In genomic region chr19:47231215-47232054, GRCh38 we compare ENCODE assay signal across 8 cellular contexts. TPM values are rescaled to one million over a fixed set of nuclear protein-coding genes. Genes with fewer than 3 reads are reported as not detected.
DNase-seq lines count a peak whose midpoint lies in the region; ATAC-seq and TF ChIP-seq lines count a peak whose summit lies in the region.

No MANE protein-coding gene starts in this region.

- peak overlapping the region; percentile 63 for H3K4me3 Mint-ChIP-seq in activated T-helper 1 cell treated with anti-CD3 and anti-CD28 coated beads, Interleukin-12 subunit alpha, Interleukin-12 subunit beta, Interleukin-2, Interleukin-4 antibody, amounts not matched to agents 30 ng/mL and 10 ng/mL and 1 ng/mL, durations not matched to agents 14 hours and 24 hours and 36 hours
- H3K4me3 Mint-ChIP-seq in naive thymus-derived CD4-positive, alpha-beta T cell, result peak overlapping the region in 9 of 10 donors; percentile 69 to 88 (median 81)
- H3K4me3 Mint-ChIP-seq in stimulated activated effector memory CD8-positive, alpha-beta T cell treated with anti-CD3 and anti-CD28 coated beads, Interleukin-12 subunit alpha, Interleukin-12 subunit beta, amount 100 ng/mL, for 72 hours, result no peak overlapping the region

- ATAC-seq in HG03039 (IDR thresholded peaks at IDR 0.05; ENCODE audit: unreplicated experiment), result peak; percentile 30
- peak; percentile 27 for ATAC-seq in PC-3
- ATAC-seq in naive thymus-derived CD4-positive, alpha-beta T cell, result peak; percentile 78
- peak; percentile 70 for ATAC-seq in stimulated activated effector memory CD8-positive, alpha-beta T cell treated with anti-CD3 and anti-CD28 coated beads, Interleukin-12 subunit alpha, Interleukin-12 subunit beta, amount 100 ng/mL, for 72 hours

- peaks cover 4% of the 10 kb centered on the region for H3K27me3 Mint-ChIP-seq in activated T-helper 1 cell treated with anti-CD3 and anti-CD28 coated beads, Interleukin-12 subunit alpha, Interleukin-12 subunit beta, Interleukin-2, Interleukin-4 antibody, amounts not matched to agents 30 ng/mL and 10 ng/mL and 1 ng/mL, durations not matched to agents 14 hours and 24 hours and 36 hours (ENCODE audit: insufficient read depth)
- H3K27me3 Mint-ChIP-seq in naive thymus-derived CD4-positive, alpha-beta T cell, result peaks cover 0 to 4% (median 0%) of the 10 kb centered on the region in 5 donors

- H4K20me1 ChIP-seq in PC-3 (ENCODE audit: low read length) (no peaks in the 10 kb centered on the region), fibroblast of lung (ENCODE audit: control insufficient read depth, extremely low read depth, insufficient read depth, low read length) (no peaks in the 10 kb centered on the region)

- no peaks in the 10 kb centered on the region for H3K36me3 ChIP-seq in PC-3 (ENCODE audit: low read depth, low read length)
- no peaks in the 10 kb centered on the region for H3K36me3 ChIP-seq in fibroblast of lung (ENCODE audit: control insufficient read depth, insufficient read depth, low read length)
- H3K36me3 ChIP-seq in naive thymus-derived CD4-positive, alpha-beta T cell (ENCODE audit: control insufficient read depth in 2 of 3, insufficient read depth in 3 of 3, low read length in 3 of 3), result peaks cover 0 to 4% (median 0%) of the 10 kb centered on the region in 3 experiments

- DNase-seq in PC-3 (peak; percentile 52), fibroblast of lung (ENCODE audit: low read depth in 2 of 2) (peak; percentile 87 to 91), NCI-H1105 (lab: John Stamatoyannopoulos, UW) (no peak)
- peak; percentile 93 for DNase-seq in activated T-helper 1 cell treated with anti-CD3 and anti-CD28 coated beads, Interleukin-12 subunit alpha, Interleukin-12 subunit beta, Interleukin-2, Interleukin-4 antibody, amounts not matched to agents 30 ng/mL and 10 ng/mL and 1 ng/mL, durations not matched to agents 14 hours and 24 hours and 36 hours (ENCODE audit: low spot score)
- DNase-seq in naive thymus-derived CD4-positive, alpha-beta T cell, result peak; percentile 77 to 94 (median 86)
- peak; percentile 85 to 94 for DNase-seq in stimulated activated effector memory CD8-positive, alpha-beta T cell treated with anti-CD3 and anti-CD28 coated beads, Interleukin-12 subunit alpha, Interleukin-12 subunit beta, amount 100 ng/mL, for 72 hours (ENCODE audit: low spot score in 2 of 2)

- H3K27me3 ChIP-seq in PC-3 (ENCODE audit: low read length) (no peaks in the 10 kb centered on the region), fibroblast of lung (ENCODE audit: control insufficient read depth, insufficient read depth, low read length) (no peaks in the 10 kb centered on the region)
- H3K27me3 ChIP-seq in naive thymus-derived CD4-positive, alpha-beta T cell (ENCODE audit: control insufficient read depth in 2 of 2, insufficient read depth in 2 of 2, low read length in 2 of 2), result no peaks in the 10 kb centered on the region

- H3K4me1 ChIP-seq in PC-3 (ENCODE audit: insufficient read depth, low read length) (peaks cover 34% of the 10 kb centered on the region), fibroblast of lung (ENCODE audit: control insufficient read depth, extremely low read depth, insufficient read depth, low read length) (peaks cover 23% of the 10 kb centered on the region)
- peaks cover 36 to 45% of the 10 kb centered on the region in 2 donors for H3K4me1 ChIP-seq in naive thymus-derived CD4-positive, alpha-beta T cell (ENCODE audit: control insufficient read depth in 2 of 2, insufficient read depth in 2 of 2, low read length in 2 of 2)

- no peaks in the 10 kb centered on the region for H3K9me2 ChIP-seq in PC-3 (replicated peaks; ENCODE audit: low read length)

- no peaks in the 10 kb centered on the region for H3F3A ChIP-seq in PC-3 (ENCODE audit: low read length, unreplicated experiment)

- CTCF ChIA-PET in PC-3 (lab: Charles Lee), result interaction anchor here (0.6 kb wide), 1 partner anchor 9 kb away, joined by 3 read pairs; no protein-coding TSS in a partner anchor
- CTCF ChIA-PET in naive thymus-derived CD4-positive, alpha-beta T cell (lab: Charles Lee), result interaction anchor here (0.7 to 2.1 kb wide), 2 partner anchors 13 to 41 kb away, joined by 3 to 8 read pairs; no protein-coding TSS in a partner anchor

- no TSS peak for BruUV-seq in PC-3 (replicated peaks; lab: Mats Ljungman, UMichigan)

- peak overlapping the region; percentile 66 for H2AFZ ChIP-seq in PC-3 (ENCODE audit: low read length)
- H2AFZ ChIP-seq in fibroblast of lung (ENCODE audit: low read length), result peak overlapping the region; percentile 25

- no peak for TF ChIP-seq CTCF in PC-3 (conservative IDR thresholded peaks at IDR 0.05; ENCODE audit: low read depth, low read length)
- TF ChIP-seq CTCF in fibroblast of lung (conservative IDR thresholded peaks at IDR 0.05 in 1 of 2, IDR thresholded peaks at IDR 0.05 in 1 of 2; ENCODE audit: low read depth in 1 of 2, low read length in 2 of 2), result no peak

- no peaks in the 10 kb centered on the region for H3K9me3 Mint-ChIP-seq in activated T-helper 1 cell treated with anti-CD3 and anti-CD28 coated beads, Interleukin-12 subunit alpha, Interleukin-12 subunit beta, Interleukin-2, Interleukin-4 antibody, amounts not matched to agents 30 ng/mL and 10 ng/mL and 1 ng/mL, durations not matched to agents 14 hours and 24 hours and 36 hours
- peaks cover 0 to 3% (median 0%) of the 10 kb centered on the region in 11 donors for H3K9me3 Mint-ChIP-seq in naive thymus-derived CD4-positive, alpha-beta T cell
- H3K9me3 Mint-ChIP-seq in stimulated activated effector memory CD8-positive, alpha-beta T cell treated with anti-CD3 and anti-CD28 coated beads, Interleukin-12 subunit alpha, Interleukin-12 subunit beta, amount 100 ng/mL, for 72 hours, result no peaks in the 10 kb centered on the region

- H3K9ac ChIP-seq in PC-3 (ENCODE audit: low read length), result no peak overlapping the region
- peak overlapping the region; percentile 57 for H3K9ac ChIP-seq in fibroblast of lung (ENCODE audit: insufficient read depth, low read length)

- no peaks in the 10 kb centered on the region for H3K36me3 Mint-ChIP-seq in activated T-helper 1 cell treated with anti-CD3 and anti-CD28 coated beads, Interleukin-12 subunit alpha, Interleukin-12 subunit beta, Interleukin-2, Interleukin-4 antibody, amounts not matched to agents 30 ng/mL and 10 ng/mL and 1 ng/mL, durations not matched to agents 14 hours and 24 hours and 36 hours (ENCODE audit: low read depth)
- peaks cover 0 to 6% (median 0%) of the 10 kb centered on the region in 5 donors for H3K36me3 Mint-ChIP-seq in naive thymus-derived CD4-positive, alpha-beta T cell
- peaks cover 23% of the 10 kb centered on the region for H3K36me3 Mint-ChIP-seq in stimulated activated effector memory CD8-positive, alpha-beta T cell treated with anti-CD3 and anti-CD28 coated beads, Interleukin-12 subunit alpha, Interleukin-12 subunit beta, amount 100 ng/mL, for 72 hours

- peaks cover 19% of the 10 kb centered on the region for H3K4me1 Mint-ChIP-seq in activated T-helper 1 cell treated with anti-CD3 and anti-CD28 coated beads, Interleukin-12 subunit alpha, Interleukin-12 subunit beta, Interleukin-2, Interleukin-4 antibody, amounts not matched to agents 30 ng/mL and 10 ng/mL and 1 ng/mL, durations not matched to agents 14 hours and 24 hours and 36 hours (ENCODE audit: low read depth)
- peaks cover 20 to 29% (median 24%) of the 10 kb centered on the region in 7 donors for H3K4me1 Mint-ChIP-seq in naive thymus-derived CD4-positive, alpha-beta T cell
- H3K4me1 Mint-ChIP-seq in stimulated activated effector memory CD8-positive, alpha-beta T cell treated with anti-CD3 and anti-CD28 coated beads, Interleukin-12 subunit alpha, Interleukin-12 subunit beta, amount 100 ng/mL, for 72 hours, result peaks cover 26% of the 10 kb centered on the region

- H3K9me3 ChIP-seq in PC-3 (ENCODE audit: low read length) (no peaks in the 10 kb centered on the region), fibroblast of lung (ENCODE audit: control insufficient read depth, insufficient read depth, low read depth, low read length) (no peaks in the 10 kb centered on the region)
- H3K9me3 ChIP-seq in naive thymus-derived CD4-positive, alpha-beta T cell (ENCODE audit: control insufficient read depth in 2 of 3, low read length in 3 of 3), result no peaks in the 10 kb centered on the region

- intact Hi-C loops in PC-3 (cut with micrococcal nuclease), result no loop called here
- intact Hi-C loops in activated T-helper 1 cell treated with anti-CD3 and anti-CD28 coated beads, Interleukin-12 subunit alpha, Interleukin-12 subunit beta, Interleukin-2, Interleukin-4 antibody, amounts not matched to agents 30 ng/mL and 10 ng/mL and 1 ng/mL, durations not matched to agents 14 hours and 24 hours and 36 hours (cut with micrococcal nuclease), result loop anchor here (1.0 kb wide), 2 partner anchors 13 to 26 kb away; no protein-coding TSS in a partner anchor
- intact Hi-C loops in naive thymus-derived CD4-positive, alpha-beta T cell (cut with micrococcal nuclease), result loop anchor here (1.0 to 10.0 kb wide), 4 partner anchors 10 to 517 kb away; partner anchors contain the start of genes ZC3H4 (in 2 of the 2), CCDC9 (in 1 of the 2) and PRKD2 (in 1 of the 2)

- TF ChIP-seq POLR2A in GM15510 (IDR thresholded peaks at IDR 0.05; ENCODE audit: borderline replicate concordance, extremely low read depth, insufficient read length), result peak; percentile 53

- H3K4me2 ChIP-seq in PC-3 (ENCODE audit: low read length), result peak overlapping the region; percentile 97
- H3K4me2 ChIP-seq in fibroblast of lung (ENCODE audit: extremely low read depth, insufficient read depth, low read length), result peak overlapping the region; percentile 49

- H3K79me2 ChIP-seq in PC-3 (ENCODE audit: low read length) (no peaks in the 10 kb centered on the region), fibroblast of lung (ENCODE audit: control insufficient read depth, insufficient read depth, low read length) (peaks cover 23% of the 10 kb centered on the region)

- H3K27ac ChIP-seq in PC-3 (ENCODE audit: low read length) (no peak overlapping the region), fibroblast of lung (ENCODE audit: insufficient read depth, low read length) (peak overlapping the region; percentile 85)
- peak overlapping the region; percentile 80 for H3K27ac ChIP-seq in naive thymus-derived CD4-positive, alpha-beta T cell (ENCODE audit: low read depth, low read length)

- H3K27ac Mint-ChIP-seq in activated T-helper 1 cell treated with anti-CD3 and anti-CD28 coated beads, Interleukin-12 subunit alpha, Interleukin-12 subunit beta, Interleukin-2, Interleukin-4 antibody, amounts not matched to agents 30 ng/mL and 10 ng/mL and 1 ng/mL, durations not matched to agents 14 hours and 24 hours and 36 hours, result peak overlapping the region; percentile 74
- peak overlapping the region; percentile 20 to 92 (median 90) for H3K27ac Mint-ChIP-seq in naive thymus-derived CD4-positive, alpha-beta T cell
- H3K27ac Mint-ChIP-seq in stimulated activated effector memory CD8-positive, alpha-beta T cell treated with anti-CD3 and anti-CD28 coated beads, Interleukin-12 subunit alpha, Interleukin-12 subunit beta, amount 100 ng/mL, for 72 hours, result peak overlapping the region; percentile 46

- H3K4me3 ChIP-seq in PC-3 (ENCODE audit: low read length) (peak overlapping the region; percentile 65), fibroblast of lung (replicated peaks in 1 of 4; ENCODE audit: control extremely low read depth in 1 of 4, insufficient read depth in 1 of 4, low read depth in 3 of 4, low read length in 4 of 4) (peak overlapping the region; percentile 0 to 63 (median 38))
- peak overlapping the region; percentile 54 for H3K4me3 ChIP-seq in naive thymus-derived CD4-positive, alpha-beta T cell (ENCODE audit: low read length)

- POLR2A ChIA-PET in PC-3 (lab: Charles Lee; ENCODE audit: unreplicated experiment), result no interaction called here
- POLR2A ChIA-PET in naive thymus-derived CD4-positive, alpha-beta T cell (lab: Charles Lee), result interaction anchor here (0.5 to 1.9 kb wide), 4 partner anchors 9 to 315 kb away, joined by 4 to 13 read pairs (median 6); no protein-coding TSS in a partner anchor

RNA-seq across cellular contexts. Expression of gene BBC3, which starts 0.4 kb away (rescaled TPM):
- 2.4 and 2.9 TPM in 2 replicates for total RNA-seq in PC-3 (2014; rRNA removed)
- total RNA-seq in activated T-helper 1 cell treated with anti-CD3 and anti-CD28 coated beads, Interleukin-12 subunit alpha, Interleukin-12 subunit beta, Interleukin-2, Interleukin-4 antibody, amounts not matched to agents 30 ng/mL and 10 ng/mL and 1 ng/mL, durations not matched to agents 14 hours and 24 hours and 36 hours, result 13.8 and 15.4 TPM in 2 replicates
- 37.7 and 38.3 TPM in 2 replicates for total RNA-seq in fibroblast of lung
- polyA plus RNA-seq in fibroblast of lung, result 1.4 and 2.4 TPM in 2 replicates
- polyA plus RNA-seq in fibroblast of lung (2012), result 6.2 and 8.5 TPM in 2 replicates
- 2.6 and 3.8 TPM in 2 replicates for polyA minus RNA-seq in fibroblast of lung (ENCODE audit: low replicate concordance)
- total RNA-seq in naive thymus-derived CD4-positive, alpha-beta T cell, result 10 to 100 TPM; 13.7 to 42.0 (median 22.5) TPM
- polyA plus RNA-seq in naive thymus-derived CD4-positive, alpha-beta T cell, result 10 to 100 TPM in 1 of 2 donors, 1 to 10 TPM in 1; 8.5 to 13.8 TPM

RNA-seq across cellular contexts. Expression of gene CCDC9, which starts 24.9 kb away (rescaled TPM):
- 8.3 and 12.4 TPM in 2 replicates for total RNA-seq in PC-3 (2014; rRNA removed)
- total RNA-seq in activated T-helper 1 cell treated with anti-CD3 and anti-CD28 coated beads, Interleukin-12 subunit alpha, Interleukin-12 subunit beta, Interleukin-2, Interleukin-4 antibody, amounts not matched to agents 30 ng/mL and 10 ng/mL and 1 ng/mL, durations not matched to agents 14 hours and 24 hours and 36 hours, result 36.6 and 39.2 TPM in 2 replicates
- 8.0 and 8.1 TPM in 2 replicates for total RNA-seq in fibroblast of lung
- polyA plus RNA-seq in fibroblast of lung, result 5.4 and 7.2 TPM in 2 replicates
- 20.0 and 24.8 TPM in 2 replicates for polyA plus RNA-seq in fibroblast of lung (2012)
- polyA minus RNA-seq in fibroblast of lung (ENCODE audit: low replicate concordance), result 2.1 and 29.6 TPM in 2 replicates
- total RNA-seq in naive thymus-derived CD4-positive, alpha-beta T cell, result 10 to 100 TPM; 41.9 to 80.0 (median 51.4) TPM
- 10 to 100 TPM in 1 of 2 donors, 1 to 10 TPM in 1; 8.5 to 13.0 TPM for polyA plus RNA-seq in naive thymus-derived CD4-positive, alpha-beta T cell

RNA-seq across cellular contexts. Expression of gene INAFM1, which starts 43.2 kb away (rescaled TPM):
- total RNA-seq in PC-3 (2014; rRNA removed) (2.5 and 5.1 TPM in 2 replicates), fibroblast of lung (1.8 and 3.6 TPM in 2 replicates)
- 9.3 and 10.2 TPM in 2 replicates for total RNA-seq in activated T-helper 1 cell treated with anti-CD3 and anti-CD28 coated beads, Interleukin-12 subunit alpha, Interleukin-12 subunit beta, Interleukin-2, Interleukin-4 antibody, amounts not matched to agents 30 ng/mL and 10 ng/mL and 1 ng/mL, durations not matched to agents 14 hours and 24 hours and 36 hours
- 1.9 and 2.0 TPM in 2 replicates for polyA plus RNA-seq in fibroblast of lung
- 17.9 and 20.4 TPM in 2 replicates for polyA plus RNA-seq in fibroblast of lung (2012)
- 2.7 and 5.7 TPM in 2 replicates for polyA minus RNA-seq in fibroblast of lung (ENCODE audit: low replicate concordance)
- 10 to 100 TPM; 11.6 to 21.7 (median 16.7) TPM for total RNA-seq in naive thymus-derived CD4-positive, alpha-beta T cell
- 1 to 10 TPM; 2.3 to 3.0 TPM for polyA plus RNA-seq in naive thymus-derived CD4-positive, alpha-beta T cell

Comparison
In these comparisons a context has a peak if more than half of its experiments do, and no peak if none do; other contexts are left out.
1. ATAC-seq: peak in every context shown above with its lines; median percentile 78 in naive thymus-derived CD4-positive, alpha-beta T cell; 70 in stimulated activated effector memory CD8-positive, alpha-beta T cell treated with anti-CD3 and anti-CD28 coated beads, Interleukin-12 subunit alpha, Interleukin-12 subunit beta, amount 100 ng/mL, for 72 hours; 30 in HG03039; 27 in PC-3.